In the genomic region with DNA sequence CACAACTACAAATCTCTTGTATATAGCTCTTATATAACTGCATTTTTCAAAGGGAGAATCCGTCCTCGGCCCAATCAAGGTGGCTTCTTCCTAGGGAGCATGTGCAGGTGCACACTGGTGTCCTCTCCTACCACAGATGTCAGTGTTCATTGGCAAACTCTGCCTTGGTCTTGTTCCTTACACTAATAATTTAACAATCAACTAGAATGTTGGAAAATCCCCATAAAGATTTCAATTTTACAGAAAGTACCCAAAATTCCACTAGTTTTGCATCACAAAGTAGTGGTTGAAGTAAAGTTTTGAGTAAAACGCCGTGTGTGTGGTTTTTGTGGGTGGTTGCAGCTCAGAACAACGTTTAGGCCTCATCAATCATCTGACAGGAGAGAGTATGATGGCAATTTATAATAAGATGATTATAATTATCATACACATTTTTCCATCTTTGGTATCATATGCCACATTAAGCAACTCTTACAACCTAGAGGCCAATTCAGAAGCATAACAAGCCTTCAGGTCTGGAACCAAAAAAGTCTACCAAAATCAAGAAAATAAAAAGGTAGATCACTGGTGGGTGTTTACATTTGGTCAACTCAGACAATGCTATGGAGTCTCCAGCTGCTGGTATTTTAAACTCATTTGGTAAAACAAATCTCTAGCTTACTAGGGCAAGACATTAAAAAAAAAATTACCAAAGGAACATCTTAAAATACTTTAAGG, we compare ENCODE assay signal across 10 cellular contexts.
A peak's percentile ranks its signal among the peaks of the same experiment; 100 is the strongest.
DNase-seq lines count a peak whose midpoint lies in the region; ATAC-seq, FAIRE-seq and TF ChIP-seq lines count a peak whose summit lies in the region.
"Had no signal": no experiment of that assay in that cellular context is flagged by ENCODE, and none has a peak within 500 bp of the region (broad histone marks: within the 10 kb centered on the region; RNA-seq: fewer than 3 reads in every experiment).

No MANE protein-coding gene starts in this region.

- H3K4me1 ChIP-seq in CD8-positive, alpha-beta T cell (ENCODE audit: insufficient read depth, low read length) = peaks cover 61% of the 10 kb centered on the region
- H3K4me1 ChIP-seq in astrocyte (ENCODE audit: insufficient read depth, low read length) (peaks cover 9% of the 10 kb centered on the region), stomach (peaks cover 0 to 13% (median 3%) of the 10 kb centered on the region in 4 donors)

- H4K20me1 ChIP-seq in astrocyte (ENCODE audit: insufficient read depth, low read length) = no peaks in the 10 kb centered on the region

- H3K4me1 Mint-ChIP-seq in CD8-positive, alpha-beta T cell (ENCODE audit: low read depth) = peaks cover 80% of the 10 kb centered on the region
- peaks cover 30% of the 10 kb centered on the region for H3K4me1 Mint-ChIP-seq in astrocyte (ENCODE audit: low read depth, unreplicated experiment)

- no peak for TF ChIP-seq CTCF in CD8-positive, alpha-beta T cell (IDR thresholded peaks at IDR 0.05)
- TF ChIP-seq CTCF in astrocyte (IDR thresholded peaks at IDR 0.05; ENCODE audit: insufficient read depth, low read depth, low read length) (no peak), stomach (IDR thresholded peaks at IDR 0.05) (no peak)

- no peaks in the 10 kb centered on the region for H3K79me2 ChIP-seq in astrocyte (ENCODE audit: insufficient read depth, low read length)

- DNase-seq in CD8-positive, alpha-beta T cell = peak in 2 of 7 experiments; percentile 29 to 47
- DNase-seq in astrocyte (ENCODE audit: low read depth) (peak; percentile 80), HT-29 (ENCODE audit: low spot score) (no peak), stomach (no peak), RPMI8226 (no peak), HuH-7.5 (ENCODE audit: low spot score) (no peak)

- FAIRE-seq in astrocyte (lab: Jason Lieb, UNC) = no peak
- FAIRE-seq: islet of Langerhans had no signal

- TF ChIP-seq POLR2A in stomach (IDR thresholded peaks at IDR 0.05) = no peak

- H3K27me3 ChIP-seq in CD8-positive, alpha-beta T cell (ENCODE audit: insufficient read depth, low read length) = no peaks in the 10 kb centered on the region
- H3K27me3 ChIP-seq in astrocyte (ENCODE audit: insufficient read depth, low read length) (no peaks in the 10 kb centered on the region), stomach (no peaks in the 10 kb centered on the region)

- POLR2A ChIA-PET in CD8-positive, alpha-beta T cell (lab: Charles Lee) = interaction anchor here (0.9 to 1.4 kb wide), 3 partner anchors 10 to 128 kb away, joined by 3 to 6 read pairs (median 4); no protein-coding TSS in a partner anchor

- no peak for TF ChIP-seq EP300 in stomach (IDR thresholded peaks at IDR 0.05)

- H3K4me3 Mint-ChIP-seq in CD8-positive, alpha-beta T cell = no peak overlapping the region
- no peak overlapping the region for H3K4me3 Mint-ChIP-seq in astrocyte (ENCODE audit: unreplicated experiment)
- H3K4me3 Mint-ChIP-seq: brain had no signal

- H3K36me3 Mint-ChIP-seq in CD8-positive, alpha-beta T cell = no peaks in the 10 kb centered on the region
- no peaks in the 10 kb centered on the region for H3K36me3 Mint-ChIP-seq in astrocyte (ENCODE audit: low read depth, unreplicated experiment)
- H3K36me3 Mint-ChIP-seq: brain had no signal

- H3K27me3 Mint-ChIP-seq in CD8-positive, alpha-beta T cell (ENCODE audit: low read depth) = no peaks in the 10 kb centered on the region
- no peaks in the 10 kb centered on the region for H3K27me3 Mint-ChIP-seq in astrocyte (ENCODE audit: low read depth, unreplicated experiment)
- H3K27me3 Mint-ChIP-seq: brain had no signal

- ATAC-seq in CD8-positive, alpha-beta T cell = peak; percentile 8
- peak; percentile 36 for ATAC-seq in GM21423 (IDR thresholded peaks at IDR 0.05; ENCODE audit: unreplicated experiment)
- peak; percentile 54 for ATAC-seq in HG03460 (IDR thresholded peaks at IDR 0.05; ENCODE audit: unreplicated experiment)

- no peaks in the 10 kb centered on the region for H3K9me3 ChIP-seq in CD8-positive, alpha-beta T cell (ENCODE audit: low read length)
- H3K9me3 ChIP-seq in astrocyte (ENCODE audit: insufficient read depth, low read depth, low read length) (no peaks in the 10 kb centered on the region), stomach (no peaks in the 10 kb centered on the region)

- peak overlapping the region; percentile 32 for H3K27ac ChIP-seq in CD8-positive, alpha-beta T cell (ENCODE audit: low read depth, low read length)
- H3K27ac ChIP-seq in astrocyte (ENCODE audit: low read depth, low read length) = no peak overlapping the region
- H3K27ac ChIP-seq in stomach = peak overlapping the region in 2 of 5 donors; percentile 10 to 48

- intact Hi-C loops in CD8-positive, alpha-beta T cell (cut with DNase I, micrococcal nuclease) = loop anchor here (1.0 to 10.0 kb wide), 3 partner anchors 16 to 1726 kb away; a partner anchor contains a TSS
- intact Hi-C loops in stomach (cut with DNase I; ENCODE audit: low total_unique reads) = no loop called here

- no peak overlapping the region for H3K4me3 ChIP-seq in CD8-positive, alpha-beta T cell (ENCODE audit: low read depth, low read length)
- H3K4me3 ChIP-seq in astrocyte (ENCODE audit: insufficient read depth, low read depth, low read length) (no peak overlapping the region), stomach (no peak overlapping the region)

- WGBS in stomach, 5 donors = 61 to 66% (median 64%) methylated on average over 5 of the region's 5 CpGs

- no peak overlapping the region for H2AFZ ChIP-seq in astrocyte (ENCODE audit: low read depth, low read length)

- H3K27ac Mint-ChIP-seq in CD8-positive, alpha-beta T cell = peak overlapping the region; percentile 80
- H3K27ac Mint-ChIP-seq in astrocyte (ENCODE audit: unreplicated experiment) = no peak overlapping the region
- H3K27ac Mint-ChIP-seq: brain had no signal

- H3K4me2 ChIP-seq in astrocyte (ENCODE audit: low read length) = no peak overlapping the region

- no peak overlapping the region for H3K9ac ChIP-seq in astrocyte (ENCODE audit: low read length)

- CTCF ChIA-PET in CD8-positive, alpha-beta T cell (lab: Charles Lee) = interaction anchor here (1.0 to 1.4 kb wide), 3 partner anchors 126 to 139 kb away, joined by 3 to 5 read pairs (median 3); no protein-coding TSS in a partner anchor

- no peaks in the 10 kb centered on the region for H3K36me3 ChIP-seq in CD8-positive, alpha-beta T cell (ENCODE audit: insufficient read depth, low read length)
- H3K36me3 ChIP-seq in astrocyte (ENCODE audit: insufficient read depth, low read length) = no peaks in the 10 kb centered on the region
- H3K36me3 ChIP-seq in stomach = no peaks in the 10 kb centered on the region

- H3K9me3 Mint-ChIP-seq in CD8-positive, alpha-beta T cell = no peaks in the 10 kb centered on the region
- no peaks in the 10 kb centered on the region for H3K9me3 Mint-ChIP-seq in astrocyte (ENCODE audit: unreplicated experiment)
- H3K9me3 Mint-ChIP-seq: brain had no signal
